9 cellular contexts compared by ENCODE assay signal in genomic region chr12:57454566-57455373, GRCh38. TPM values are rescaled to one million over a fixed set of nuclear protein-coding genes. Genes with fewer than 3 reads are reported as not detected.
DNase-seq lines count a peak whose midpoint lies in the region; ATAC-seq and TF ChIP-seq lines count a peak whose summit lies in the region.
"Had no signal": no experiment of that assay in that cellular context is flagged by ENCODE, and none has a peak within 500 bp of the region (broad histone marks: within the 10 kb centered on the region; RNA-seq: fewer than 3 reads in every experiment).

INHBE (plus strand) TSS chr12:57455307; CDS start chr12:57455537, 230 bp downstream.

- no TSS peak for BruUV-seq in Panc1 (replicated peaks; lab: Mats Ljungman, UMichigan)

- no peaks in the 10 kb centered on the region for H3K36me3 ChIP-seq in Panc1 (ENCODE audit: control insufficient read depth, insufficient read depth, low read length)
- no peaks in the 10 kb centered on the region for H3K36me3 ChIP-seq in ascending aorta
- H3K36me3 ChIP-seq in left ventricle myocardium inferior = no peaks in the 10 kb centered on the region

- no peak within 1 kb of the TSS for H3K4me3 ChIP-seq in Panc1 (ENCODE audit: low read depth in 2 of 2, low read length in 2 of 2)
- peak within 1 kb of the TSS in 1 of 2 donors; percentile 5 for H3K4me3 ChIP-seq in foreskin fibroblast (ENCODE audit: low read depth in 1 of 2, low read length in 2 of 2)
- H3K4me3 ChIP-seq in ascending aorta = no peak within 1 kb of the TSS
- H3K4me3 ChIP-seq in left ventricle myocardium inferior = no peak within 1 kb of the TSS

- CTCF ChIA-PET in Panc1 (lab: Charles Lee) = interaction anchor here (0.6 to 3.2 kb wide), 8 partner anchors 12 to 242 kb away, joined by 3 to 54 read pairs (median 5); no protein-coding TSS in a partner anchor

- H3K9me3 ChIP-seq in Panc1 (ENCODE audit: control insufficient read depth, insufficient read depth, low read depth, low read length) (no peaks in the 10 kb centered on the region), ascending aorta (no peaks in the 10 kb centered on the region), left ventricle myocardium inferior (replicated peaks) (no peaks in the 10 kb centered on the region)

- POLR2A ChIA-PET in Panc1 (lab: Charles Lee) = no interaction called here

- DNase-seq in AG20443 (ENCODE audit: low spot score) = peak; percentile 59
- peak; percentile 89 for DNase-seq in H4 (ENCODE audit: low spot score)
- no peak for DNase-seq in Panc1 (ENCODE audit: low read depth, low spot score)
- DNase-seq in foreskin fibroblast = peak; percentile 80 to 94
- no peak for DNase-seq in inferior parietal cortex (ENCODE audit: extremely low spot score)
- DNase-seq in ascending aorta (ENCODE audit: low spot score in 2 of 2) = no peak
- DNase-seq in left ventricle myocardium inferior = no peak

- ATAC-seq in Panc1 = no peak
- no peak for ATAC-seq in HG03354 (IDR thresholded peaks at IDR 0.05; ENCODE audit: poor library complexity, severe bottlenecking, unreplicated experiment)

- TF ChIP-seq CTCF in Panc1 (IDR thresholded peaks at IDR 0.05) = no peak
- no peak for TF ChIP-seq CTCF in foreskin fibroblast (IDR thresholded peaks at IDR 0.05; ENCODE audit: low read depth, low read length)
- TF ChIP-seq CTCF in ascending aorta (IDR thresholded peaks at IDR 0.05) = no peak
- no peak for TF ChIP-seq CTCF in left ventricle myocardium inferior (IDR thresholded peaks at IDR 0.05; ENCODE audit: borderline replicate concordance)

- peaks cover 6% of the 10 kb centered on the region for H3K4me1 ChIP-seq in Panc1 (ENCODE audit: control insufficient read depth, insufficient read depth, low read length)
- H3K4me1 ChIP-seq in ascending aorta = peaks cover 0 to 25% of the 10 kb centered on the region in 2 donors
- H3K4me1 ChIP-seq in left ventricle myocardium inferior = peaks cover 33% of the 10 kb centered on the region

- intact Hi-C loops in Panc1 (cut with micrococcal nuclease; ENCODE audit: unreplicated experiment) = loop anchor here (5.0 kb wide), 2 partner anchors 168 to 192 kb away; no protein-coding TSS in a partner anchor
- intact Hi-C loops in ascending aorta (cut with DNase I) = loop anchor here (5.0 kb wide), 1 partner anchor 82 kb away; no protein-coding TSS in a partner anchor
- intact Hi-C loops in left ventricle myocardium inferior (cut with micrococcal nuclease) = loop anchor here (5.0 kb wide), 1 partner anchor 152 kb away; no protein-coding TSS in a partner anchor

- no peaks in the 10 kb centered on the region for H3K27me3 ChIP-seq in Panc1 (ENCODE audit: control insufficient read depth, insufficient read depth, low read length)
- H3K27me3 ChIP-seq in ascending aorta = no peaks in the 10 kb centered on the region
- no peaks in the 10 kb centered on the region for H3K27me3 ChIP-seq in left ventricle myocardium inferior (ENCODE audit: low read depth)

- in situ Hi-C loops in Panc1 (cut with HindIII; ENCODE audit: low pct_unique_long_range_greater_than_20kb, low sequenced_read_pairs) = no loop called here

- H3K27ac ChIP-seq in Panc1 (ENCODE audit: low read length) (peak within 1 kb of the TSS; percentile 13; the same call in 1 of the 2 replicates), ascending aorta (no peak within 1 kb of the TSS), left ventricle myocardium inferior (replicated peaks) (no peak within 1 kb of the TSS)

RNA-seq across cellular contexts. Expression of gene INHBE, which starts in this region (rescaled TPM):
- 16.1 and 24.8 TPM in 2 replicates for total RNA-seq in H4 (2014; rRNA removed; shearing (Covaris generic))
- total RNA-seq in Panc1 (2021; ENCODE audit: unreplicated experiment) (0.59 TPM), ascending aorta (not detected), left ventricle myocardium inferior (not detected)
- 0.35 TPM for polyA plus RNA-seq in Panc1 (2012; ENCODE audit: insufficient read length)
- total RNA-seq: lung microvascular endothelial cell had no signal

Comparison
In these comparisons a context has a peak if more than half of its experiments do, and no peak if none do; other contexts are left out.
1. DNase-seq: peak in AG20443 (single experiment), H4 (single experiment) and foreskin fibroblast (2 of 2); none in Panc1 (single experiment), inferior parietal cortex (single experiment), ascending aorta (0 of 2) and left ventricle myocardium inferior (single experiment).